ENCODE assay signal across 10 cellular contexts in genomic region chr19:11577451-11578341, GRCh38. TPM values are rescaled to one million over a fixed set of nuclear protein-coding genes. Genes with fewer than 3 reads are reported as not detected.
DNase-seq lines count a peak whose midpoint lies in the region; ATAC-seq, FAIRE-seq and TF ChIP-seq lines count a peak whose summit lies in the region.
"Had no signal": no experiment of that assay in that cellular context is flagged by ENCODE, and none has a peak within 500 bp of the region (broad histone marks: within the 10 kb centered on the region; RNA-seq: fewer than 3 reads in every experiment).

Gene ACP5, minus strand, starts transcription at chr19:11577645. Its CDS starts 328 bp downstream, at chr19:11577317.

- TF ChIP-seq POLR2A in GM12878 (IDR thresholded peaks at IDR 0.05; ENCODE audit: low read depth, low read length), result no peak

- H3K4me1 ChIP-seq in GM12878 (ENCODE audit: control insufficient read depth, insufficient read depth, low read length) (peaks cover 40% of the 10 kb centered on the region), stomach smooth muscle (ENCODE audit: control insufficient read depth, insufficient read depth, low read length) (peaks cover 6% of the 10 kb centered on the region)

- ATAC-seq in GM12878 (no peak), left lobe of liver (peak; percentile 46), HG03045 (IDR thresholded peaks at IDR 0.05; ENCODE audit: unreplicated experiment) (no peak)
- ATAC-seq: HCT116 had no signal

- H3K9ac ChIP-seq in GM12878 (ENCODE audit: control insufficient read depth, insufficient read depth, low read length), result peak within 1 kb of the TSS; percentile 11
- H3K9ac ChIP-seq in stomach smooth muscle (ENCODE audit: low read length in 2 of 2), result peak within 1 kb of the TSS in 1 of 2 donors; percentile 20

- no peak for FAIRE-seq in GM12878 (lab: Jason Lieb, UNC)

- no TSS peak for BruUV-seq in GM12878 (replicated peaks; lab: Mats Ljungman, UMichigan)

- no peaks in the 10 kb centered on the region for H4K20me1 ChIP-seq in GM12878 (ENCODE audit: control insufficient read depth, insufficient read depth)

- POLR2A ChIA-PET in GM12878 (lab: Charles Lee), result interaction anchor here (0.6 to 9.0 kb wide), 5 partner anchors 9 to 1470 kb away, joined by 3 to 87 read pairs (median 4); partner anchors contain the start of gene ELOF1

- no peak for TF ChIP-seq RAD21 in GM12878 (IDR thresholded peaks at IDR 0.05; ENCODE audit: insufficient read depth, low read depth, low read length)

- SMC1A ChIA-PET in GM12878 (lab: Charles Lee; ENCODE audit: uncharacterized antibody, unreplicated experiment), result interaction anchor here (0.8 to 12.2 kb wide), 3 partner anchors 8 to 17 kb away, joined by 3 to 215 read pairs (median 84); partner anchors contain the start of gene ELOF1

- no peaks in the 10 kb centered on the region for H3K9me3 ChIP-seq in GM12878 (replicated peaks; ENCODE audit: control insufficient read depth, insufficient read depth, low read length)
- H3K9me3 ChIP-seq in stomach smooth muscle (ENCODE audit: control insufficient read depth in 2 of 2, low read length in 2 of 2), result no peaks in the 10 kb centered on the region
- H3K9me3 ChIP-seq in MG63, result no peaks in the 10 kb centered on the region

- in situ Hi-C loops in GM12878 (cut with MboI), result loop anchor here (25.0 kb wide), 1 partner anchor 1585 kb away; the partner anchor contains the start of genes IER2 and STX10

- TF ChIP-seq CTCF in GM12878 (IDR thresholded peaks at IDR 0.05 in 2 of 3, conservative IDR thresholded peaks at IDR 0.05 in 1 of 3; ENCODE audit: control insufficient read depth in 2 of 3, extremely low read depth in 1 of 3, insufficient read depth in 1 of 3, low read depth in 3 of 3, low read length in 3 of 3), result no peak

- intact Hi-C loops in T-helper 1 cell treated with Interleukin-12 subunit alpha and Interleukin-12 subunit beta and Interleukin-4 antibody, amounts not matched to agents 30 ng/mL and 1 ng/mL, for 36 hours (cut with micrococcal nuclease), result no loop called here
- intact Hi-C loops in GM12878 (cut with micrococcal nuclease; ENCODE audit: unreplicated experiment), result no loop called here

- H3K4me2 ChIP-seq in GM12878 (ENCODE audit: control insufficient read depth, insufficient read depth), result peak within 1 kb of the TSS; percentile 72

- DNase-seq in T-helper 1 cell (no peak), GM12878 (ENCODE audit: low read depth, low spot score) (no peak), left lobe of liver (ENCODE audit: low spot score) (no peak), MG63 (no peak)
- DNase-seq in stimulated activated CD4-positive, alpha-beta T cell treated with anti-CD3 and anti-CD28 coated beads, Interleukin-2, amount 100 ng/mL, for 24 hours, result no peak

- H3K4me3 ChIP-seq in GM12878 (peak within 1 kb of the TSS; percentile 81), stomach smooth muscle (ENCODE audit: low read length in 2 of 2) (peak within 1 kb of the TSS; percentile 13 to 57), MG63 (no peak within 1 kb of the TSS)

- CTCF ChIA-PET in GM12878 (lab: Yijun Ruan, JAX), result interaction anchor here (0.8 to 6.0 kb wide), 5 partner anchors 10 to 42 kb away, joined by 3 to 47 read pairs (median 4); no protein-coding TSS in a partner anchor

- 60% methylated on average over 22 of the region's 22 CpGs for WGBS in GM12878 (ENCODE audit: insufficient coverage, insufficient replicate concordance, low lambda C conversion rate, missing lambda C conversion rate)

- RAD21 ChIA-PET in GM12878 (lab: Charles Lee; ENCODE audit: unreplicated experiment), result interaction anchor here (1.7 to 2.9 kb wide), 2 partner anchors 9 to 15 kb away, joined by 6 to 21 read pairs; no protein-coding TSS in a partner anchor

- H3K36me3 ChIP-seq in GM12878 (ENCODE audit: control insufficient read depth in 2 of 2, insufficient read depth in 2 of 2, low read length in 1 of 2), result no peaks in the 10 kb centered on the region
- no peaks in the 10 kb centered on the region for H3K36me3 ChIP-seq in stomach smooth muscle (ENCODE audit: control insufficient read depth in 2 of 2, insufficient read depth in 2 of 2, low read length in 2 of 2)
- no peaks in the 10 kb centered on the region for H3K36me3 ChIP-seq in MG63

- peak within 1 kb of the TSS; percentile 25; the same call in 1 of the 2 replicates for H3K27ac ChIP-seq in GM12878 (ENCODE audit: control insufficient read depth, insufficient read depth)
- no peak within 1 kb of the TSS for H3K27ac ChIP-seq in stomach smooth muscle (ENCODE audit: low read length)

- no peaks in the 10 kb centered on the region for H3K27me3 ChIP-seq in GM12878 (replicated peaks in 1 of 2; ENCODE audit: control insufficient read depth in 2 of 2, insufficient read depth in 2 of 2, low read length in 1 of 2)
- H3K27me3 ChIP-seq in stomach smooth muscle (ENCODE audit: control insufficient read depth in 1 of 2, insufficient read depth in 2 of 2, low read length in 2 of 2), result peaks cover 7 to 12% of the 10 kb centered on the region in 2 donors
- no peaks in the 10 kb centered on the region for H3K27me3 ChIP-seq in MG63

- no peaks in the 10 kb centered on the region; the same call in 1 of the 2 replicates for H3K79me2 ChIP-seq in GM12878 (ENCODE audit: control insufficient read depth, insufficient read depth, low read length)

- TF ChIP-seq EP300 in GM12878 (IDR thresholded peaks at IDR 0.05; ENCODE audit: borderline replicate concordance in 1 of 2, control insufficient read depth in 1 of 2, low read depth in 2 of 2, low read length in 2 of 2), result no peak

- peak within 1 kb of the TSS; percentile 72 for H2AFZ ChIP-seq in GM12878 (ENCODE audit: control insufficient read depth, low read depth, low read length)

TF ChIP-seq in GM12878, 131 proteins besides CTCF, POLR2A, EP300 and RAD21 (continues in another document):
- TF ChIP-seq MLLT1 (IDR thresholded peaks at IDR 0.05) (no peak), CREB1 (IDR thresholded peaks at IDR 0.05; ENCODE audit: low read depth) (no peak), ZBTB33 (IDR thresholded peaks at IDR 0.05) (no peak), NR2C2 (IDR thresholded peaks at IDR 0.05; ENCODE audit: borderline replicate concordance, control insufficient read depth, insufficient read length, low read depth) (peak; percentile 23), FOXM1 (IDR thresholded peaks at IDR 0.05; ENCODE audit: low read depth, low read length) (no peak)

RNA-seq across cellular contexts. Expression of gene ACP5, which starts in this region (rescaled TPM):
- 29.0 and 29.6 TPM in 2 replicates for total RNA-seq in T-helper 1 cell treated with Interleukin-12 subunit alpha and Interleukin-12 subunit beta and Interleukin-4 antibody, amounts not matched to agents 30 ng/mL and 1 ng/mL, for 36 hours
- 91.9 and 97.0 TPM in 2 replicates for total RNA-seq in GM12878 (2013; cell fraction: nucleolus; rRNA removed)
- total RNA-seq in GM12878 (2014; rRNA removed), result 70.0 TPM in 2 replicates
- 31.7 and 38.3 TPM in 2 replicates for total RNA-seq in GM12878 (2014; rRNA removed; fragmentation: Illumina TruSeq; extraction: Trizol)
- 43.6 and 46.9 TPM in 2 replicates for total RNA-seq in GM12878 (2021)
- 31.6 TPM for polyA plus RNA-seq in GM12878 (2011; ENCODE audit: low read depth)
- 3.5 and 5.5 TPM in 2 replicates for polyA plus RNA-seq in GM12878 (2011; rRNA removed)
- polyA plus RNA-seq in GM12878 (2011; cell fraction: cytosol; rRNA removed), result 6.6 and 9.2 TPM in 2 replicates
- 6.7 and 9.2 TPM in 2 replicates for polyA plus RNA-seq in GM12878 (2011; cell fraction: nucleus; rRNA removed)
- 75.9 and 86.6 TPM in 2 replicates for polyA plus RNA-seq in GM12878 (2012)
- 30.4 and 37.6 TPM in 2 replicates for polyA plus RNA-seq in GM12878 (2014; fragmentation: Illumina TruSeq; extraction: Trizol)
- polyA plus RNA-seq in GM12878 (2014; fragmentation: Nextera tagmentation; extraction: Ambion mirVana), result 1 to 10 TPM; 1.0 to 2.2 TPM
- polyA plus RNA-seq in GM12878 (2014; rRNA removed), result 73.4 and 78.1 TPM in 2 replicates
- 10 to 100 TPM; 35.9 to 36.0 TPM for polyA plus RNA-seq in GM12878 (2016; fragmentation: Nextera tagmentation; extraction: Ambion mirVana)
- 2.0 and 5.2 TPM in 2 replicates for polyA minus RNA-seq in GM12878 (2011; rRNA and poly(A)+ RNA removed)
- 0.94 and 1.4 TPM in 2 replicates for polyA minus RNA-seq in GM12878 (2011; cell fraction: cytosol; rRNA and poly(A)+ RNA removed)
- 0.57 and 0.73 TPM in 2 replicates for polyA minus RNA-seq in GM12878 (2011; cell fraction: nucleus; rRNA and poly(A)+ RNA removed)
- total RNA-seq in left lobe of liver, result 17.9 TPM
- not detected in 2 replicates for total RNA-seq in MG63 (2014; rRNA removed; shearing (Covaris generic); ENCODE audit: low replicate concordance)
- total RNA-seq: pulmonary artery endothelial cell had no signal

Comparison
In these comparisons a context has a peak if more than half of its experiments do, and no peak if none do; other contexts are left out.
1. RNA of gene ACP5 (total RNA-seq): 31.7 to 97.0 TPM in GM12878, 29.0 to 29.6 TPM in T-helper 1 cell treated with Interleukin-12 subunit alpha and Interleukin-12 subunit beta and Interleukin-4 antibody, amounts not matched to agents 30 ng/mL and 1 ng/mL, for 36 hours and 17.9 TPM in left lobe of liver (single experiment); not detected in MG63; every median in the first group is over 10 times any median in the second.